ENCODE assay signal across 8 cellular contexts in the genomic region with DNA sequence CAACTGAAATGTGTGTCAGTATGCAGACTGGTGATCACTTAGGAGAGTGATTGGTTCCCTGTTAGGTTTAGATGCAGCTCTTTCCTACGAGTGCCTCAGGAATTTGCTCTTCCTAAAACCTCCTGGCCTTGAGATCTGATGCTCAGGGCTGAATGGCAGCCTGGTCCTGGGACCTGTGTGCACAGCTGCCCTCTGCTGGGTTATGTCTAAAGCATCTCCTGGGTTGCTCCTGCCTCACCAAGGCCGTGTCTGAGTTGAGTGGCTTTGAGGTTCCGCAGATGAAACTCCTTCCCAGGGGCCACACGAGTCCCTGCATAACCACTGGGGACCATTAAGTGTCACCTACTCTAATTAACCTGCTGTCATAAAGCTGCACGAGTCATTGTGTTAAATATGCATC.
DNase-seq lines count a peak whose midpoint lies in the region; ATAC-seq and TF ChIP-seq lines count a peak whose summit lies in the region.

No MANE protein-coding gene starts in this region.

- TF ChIP-seq CTCF in 22Rv1 (IDR thresholded peaks at IDR 0.05) = peak; percentile 28
- TF ChIP-seq CTCF in GM12864 (IDR thresholded peaks at IDR 0.05; ENCODE audit: low read depth, low read length, missing control alignments) = peak; percentile 39

- no peak overlapping the region for H3K4me3 ChIP-seq in GM12864 (ENCODE audit: low read depth, low read length)

- peak; percentile 65 for ATAC-seq in SK-N-SH treated with all-trans-retinoic acid at 6 μM for 48 hours
- ATAC-seq in GM21786 (IDR thresholded peaks at IDR 0.05; ENCODE audit: unreplicated experiment) = no peak

- H3K27ac ChIP-seq in 22Rv1 = no peak overlapping the region

- DNase-seq in GM12864 (ENCODE audit: low read depth) = no peak
- DNase-seq in hepatic stellate cell (ENCODE audit: low spot score) = peak; percentile 25
- DNase-seq in GOT3 (lab: John Stamatoyannopoulos, UW) = no peak
- no peak for DNase-seq in NCI-H1048 (lab: John Stamatoyannopoulos, UW)
- DNase-seq in NCI-H524 treated with DMSO at 0.1 percent for 48 hours (lab: John Stamatoyannopoulos, UW) = no peak

TF ChIP-seq in SK-N-SH treated with all-trans-retinoic acid at 6 μM for 48 hours, 23 proteins besides CTCF, POLR2A, EP300 and RAD21:
- TF ChIP-seq ZC3H10 (CRISPR knock-in tag; IDR thresholded peaks at IDR 0.05) (no peak), RARB (CRISPR knock-in tag; IDR thresholded peaks at IDR 0.05) (no peak), ZFP3 (CRISPR knock-in tag; IDR thresholded peaks at IDR 0.05) (no peak), ARNTL (CRISPR knock-in tag; IDR thresholded peaks at IDR 0.05; ENCODE audit: borderline replicate concordance, low read depth) (no peak), ZNF565 (CRISPR knock-in tag; conservative IDR thresholded peaks at IDR 0.05; ENCODE audit: low read depth) (no peak), CSDC2 (CRISPR knock-in tag; IDR thresholded peaks at IDR 0.05) (no peak), ZNF70 (CRISPR knock-in tag; IDR thresholded peaks at IDR 0.05) (no peak), ZNF8 (CRISPR knock-in tag; IDR thresholded peaks at IDR 0.05) (no peak), SNAI2 (CRISPR knock-in tag; IDR thresholded peaks at IDR 0.05) (no peak), GLIS3 (CRISPR knock-in tag; IDR thresholded peaks at IDR 0.05) (no peak), ZFP30 (CRISPR knock-in tag; IDR thresholded peaks at IDR 0.05) (no peak), PPARA (CRISPR knock-in tag; IDR thresholded peaks at IDR 0.05; ENCODE audit: borderline replicate concordance) (no peak), OSR1 (CRISPR knock-in tag; IDR thresholded peaks at IDR 0.05) (no peak), TCF4 (CRISPR knock-in tag; IDR thresholded peaks at IDR 0.05; ENCODE audit: borderline replicate concordance) (no peak), ESRRG (CRISPR knock-in tag; IDR thresholded peaks at IDR 0.05) (no peak), BACH2 (CRISPR knock-in tag; IDR thresholded peaks at IDR 0.05; ENCODE audit: borderline replicate concordance) (no peak)
- TF ChIP-seq, protein P1, sequence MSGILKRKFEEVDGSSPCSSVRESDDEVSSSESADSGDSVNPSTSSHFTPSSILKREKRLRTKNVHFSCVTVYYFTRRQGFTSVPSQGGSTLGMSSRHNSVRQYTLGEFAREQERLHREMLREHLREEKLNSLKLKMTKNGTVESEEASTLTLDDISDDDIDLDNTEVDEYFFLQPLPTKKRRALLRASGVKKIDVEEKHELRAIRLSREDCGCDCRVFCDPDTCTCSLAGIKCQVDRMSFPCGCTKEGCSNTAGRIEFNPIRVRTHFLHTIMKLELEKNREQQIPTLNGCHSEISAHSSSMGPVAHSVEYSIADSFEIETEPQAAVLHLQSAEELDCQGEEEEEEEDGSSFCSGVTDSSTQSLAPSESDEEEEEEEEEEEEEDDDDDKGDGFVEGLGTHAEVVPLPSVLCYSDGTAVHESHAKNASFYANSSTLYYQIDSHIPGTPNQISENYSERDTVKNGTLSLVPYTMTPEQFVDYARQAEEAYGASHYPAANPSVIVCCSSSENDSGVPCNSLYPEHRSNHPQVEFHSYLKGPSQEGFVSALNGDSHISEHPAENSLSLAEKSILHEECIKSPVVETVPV (CRISPR knock-in tag; IDR thresholded peaks at IDR 0.05) = no peak
- TF ChIP-seq, protein P2, sequence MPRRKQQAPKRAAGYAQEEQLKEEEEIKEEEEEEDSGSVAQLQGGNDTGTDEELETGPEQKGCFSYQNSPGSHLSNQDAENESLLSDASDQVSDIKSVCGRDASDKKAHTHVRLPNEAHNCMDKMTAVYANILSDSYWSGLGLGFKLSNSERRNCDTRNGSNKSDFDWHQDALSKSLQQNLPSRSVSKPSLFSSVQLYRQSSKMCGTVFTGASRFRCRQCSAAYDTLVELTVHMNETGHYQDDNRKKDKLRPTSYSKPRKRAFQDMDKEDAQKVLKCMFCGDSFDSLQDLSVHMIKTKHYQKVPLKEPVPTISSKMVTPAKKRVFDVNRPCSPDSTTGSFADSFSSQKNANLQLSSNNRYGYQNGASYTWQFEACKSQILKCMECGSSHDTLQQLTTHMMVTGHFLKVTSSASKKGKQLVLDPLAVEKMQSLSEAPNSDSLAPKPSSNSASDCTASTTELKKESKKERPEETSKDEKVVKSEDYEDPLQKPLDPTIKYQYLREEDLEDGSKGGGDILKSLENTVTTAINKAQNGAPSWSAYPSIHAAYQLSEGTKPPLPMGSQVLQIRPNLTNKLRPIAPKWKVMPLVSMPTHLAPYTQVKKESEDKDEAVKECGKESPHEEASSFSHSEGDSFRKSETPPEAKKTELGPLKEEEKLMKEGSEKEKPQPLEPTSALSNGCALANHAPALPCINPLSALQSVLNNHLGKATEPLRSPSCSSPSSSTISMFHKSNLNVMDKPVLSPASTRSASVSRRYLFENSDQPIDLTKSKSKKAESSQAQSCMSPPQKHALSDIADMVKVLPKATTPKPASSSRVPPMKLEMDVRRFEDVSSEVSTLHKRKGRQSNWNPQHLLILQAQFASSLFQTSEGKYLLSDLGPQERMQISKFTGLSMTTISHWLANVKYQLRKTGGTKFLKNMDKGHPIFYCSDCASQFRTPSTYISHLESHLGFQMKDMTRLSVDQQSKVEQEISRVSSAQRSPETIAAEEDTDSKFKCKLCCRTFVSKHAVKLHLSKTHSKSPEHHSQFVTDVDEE (CRISPR knock-in tag; IDR thresholded peaks at IDR 0.05) = no peak
- TF ChIP-seq, protein P3, sequence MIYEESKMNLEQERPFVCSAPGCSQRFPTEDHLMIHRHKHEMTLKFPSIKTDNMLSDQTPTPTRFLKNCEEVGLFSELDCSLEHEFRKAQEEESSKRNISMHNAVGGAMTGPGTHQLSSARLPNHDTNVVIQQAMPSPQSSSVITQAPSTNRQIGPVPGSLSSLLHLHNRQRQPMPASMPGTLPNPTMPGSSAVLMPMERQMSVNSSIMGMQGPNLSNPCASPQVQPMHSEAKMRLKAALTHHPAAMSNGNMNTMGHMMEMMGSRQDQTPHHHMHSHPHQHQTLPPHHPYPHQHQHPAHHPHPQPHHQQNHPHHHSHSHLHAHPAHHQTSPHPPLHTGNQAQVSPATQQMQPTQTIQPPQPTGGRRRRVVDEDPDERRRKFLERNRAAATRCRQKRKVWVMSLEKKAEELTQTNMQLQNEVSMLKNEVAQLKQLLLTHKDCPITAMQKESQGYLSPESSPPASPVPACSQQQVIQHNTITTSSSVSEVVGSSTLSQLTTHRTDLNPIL (CRISPR knock-in tag; IDR thresholded peaks at IDR 0.05; ENCODE audit: low read depth) = no peak
- TF ChIP-seq, protein P4, sequence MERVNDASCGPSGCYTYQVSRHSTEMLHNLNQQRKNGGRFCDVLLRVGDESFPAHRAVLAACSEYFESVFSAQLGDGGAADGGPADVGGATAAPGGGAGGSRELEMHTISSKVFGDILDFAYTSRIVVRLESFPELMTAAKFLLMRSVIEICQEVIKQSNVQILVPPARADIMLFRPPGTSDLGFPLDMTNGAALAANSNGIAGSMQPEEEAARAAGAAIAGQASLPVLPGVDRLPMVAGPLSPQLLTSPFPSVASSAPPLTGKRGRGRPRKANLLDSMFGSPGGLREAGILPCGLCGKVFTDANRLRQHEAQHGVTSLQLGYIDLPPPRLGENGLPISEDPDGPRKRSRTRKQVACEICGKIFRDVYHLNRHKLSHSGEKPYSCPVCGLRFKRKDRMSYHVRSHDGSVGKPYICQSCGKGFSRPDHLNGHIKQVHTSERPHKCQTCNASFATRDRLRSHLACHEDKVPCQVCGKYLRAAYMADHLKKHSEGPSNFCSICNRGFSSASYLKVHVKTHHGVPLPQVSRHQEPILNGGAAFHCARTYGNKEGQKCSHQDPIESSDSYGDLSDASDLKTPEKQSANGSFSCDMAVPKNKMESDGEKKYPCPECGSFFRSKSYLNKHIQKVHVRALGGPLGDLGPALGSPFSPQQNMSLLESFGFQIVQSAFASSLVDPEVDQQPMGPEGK (CRISPR knock-in tag; IDR thresholded peaks at IDR 0.05; ENCODE audit: borderline replicate concordance) = no peak
